ENCODE assay signal across 9 cellular contexts in the genomic region with DNA sequence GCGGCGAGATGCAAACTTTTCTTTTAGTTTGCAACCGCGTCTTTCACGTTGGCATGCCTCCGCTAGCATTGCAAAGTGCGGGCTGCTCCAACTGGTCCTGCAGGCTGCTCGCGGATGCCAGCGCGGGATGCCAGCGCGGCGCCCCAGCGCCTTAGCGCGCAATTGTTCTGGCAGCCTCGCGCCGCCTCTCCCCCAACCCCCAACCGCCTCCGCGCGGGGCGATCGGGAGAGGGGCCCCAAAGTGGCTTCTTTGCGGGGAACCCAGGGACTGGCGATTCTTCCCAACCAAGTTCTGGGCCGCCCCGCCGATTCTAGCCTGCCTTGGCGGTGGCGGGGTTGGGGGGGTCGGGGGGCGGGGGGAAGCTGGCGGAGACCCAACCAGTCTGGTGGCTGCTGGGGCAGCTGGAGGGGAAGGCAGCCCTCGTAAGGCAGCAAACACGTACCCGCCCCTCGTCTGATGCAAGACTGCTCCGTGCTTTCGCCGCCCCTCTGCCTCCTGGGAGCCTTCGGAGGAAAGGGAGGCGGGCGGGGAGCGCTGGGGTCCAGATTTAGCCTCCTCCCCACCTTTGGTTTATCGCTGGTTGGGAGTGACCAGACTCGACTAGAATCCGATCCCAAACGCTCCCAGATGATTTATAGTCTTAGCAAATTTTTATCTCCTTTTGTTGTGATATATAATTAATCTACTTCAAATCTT. TPM values are rescaled to one million over a fixed set of nuclear protein-coding genes. Genes with fewer than 3 reads are reported as not detected.
DNase-seq lines count a peak whose midpoint lies in the region; ATAC-seq and TF ChIP-seq lines count a peak whose summit lies in the region.
"Had no signal": no experiment of that assay in that cellular context is flagged by ENCODE, and none has a peak within 500 bp of the region (broad histone marks: within the 10 kb centered on the region; RNA-seq: fewer than 3 reads in every experiment).

No MANE protein-coding gene starts in this region.

- H3K27ac ChIP-seq in C4-2B: peak overlapping the region; percentile 94

- H3K4me1 Mint-ChIP-seq in T-cell: peaks cover 18 to 36% (median 25%) of the 10 kb centered on the region in 3 donors
- H3K4me1 Mint-ChIP-seq in central memory CD8-positive, alpha-beta T cell: peaks cover 25% of the 10 kb centered on the region

- H3K36me3 Mint-ChIP-seq in T-cell: no peaks in the 10 kb centered on the region
- H3K36me3 Mint-ChIP-seq in central memory CD8-positive, alpha-beta T cell (ENCODE audit: insufficient read depth): no peaks in the 10 kb centered on the region

- peaks cover 0 to 37% of the 10 kb centered on the region in 2 donors for H3K27me3 Mint-ChIP-seq in T-cell
- H3K27me3 Mint-ChIP-seq in central memory CD8-positive, alpha-beta T cell: peaks cover 49% of the 10 kb centered on the region

- POLR2A ChIA-PET in T-cell (lab: Charles Lee): no interaction called here

- peak; percentile 36 for ATAC-seq in GM21447 (IDR thresholded peaks at IDR 0.05; ENCODE audit: unreplicated experiment)
- peak; percentile 64 to 69 (median 66) for ATAC-seq in T-cell (replicated peaks in 1 of 4)
- peak; percentile 64 for ATAC-seq in central memory CD8-positive, alpha-beta T cell (replicated peaks; ENCODE audit: extremely low read depth, poor library complexity, severe bottlenecking)
- no peak for ATAC-seq in HG03469 (IDR thresholded peaks at IDR 0.05; ENCODE audit: unreplicated experiment)

- DNase-seq in NCI-H1105 (lab: John Stamatoyannopoulos, UW) (peak; percentile 81), T-cell (peak in 14 of 34 experiments; percentile 1 to 27 (median 10)), kidney tubule cell (ENCODE audit: low spot score) (peak; percentile 74)
- no peak for DNase-seq in central memory CD8-positive, alpha-beta T cell (ENCODE audit: low spot score in 2 of 2)
- peak; percentile 73 for DNase-seq in stimulated activated CD4-positive, alpha-beta T cell treated with anti-CD3 and anti-CD28 coated beads, Interleukin-1b, Interleukin-23, amount 100 ng/mL, for 48 hours

- CTCF ChIA-PET in T-cell (lab: Charles Lee): no interaction called here

- TF ChIP-seq CTCF in C4-2B (conservative IDR thresholded peaks at IDR 0.05): no peak

- peak overlapping the region; percentile 88 to 98 (median 90) for H3K4me3 Mint-ChIP-seq in T-cell
- H3K4me3 Mint-ChIP-seq in central memory CD8-positive, alpha-beta T cell: peak overlapping the region; percentile 96

- no peaks in the 10 kb centered on the region for H3K9me3 Mint-ChIP-seq in T-cell
- H3K9me3 Mint-ChIP-seq in central memory CD8-positive, alpha-beta T cell: no peaks in the 10 kb centered on the region

- H3K27ac Mint-ChIP-seq in T-cell: no peak overlapping the region
- peak overlapping the region; percentile 39 for H3K27ac Mint-ChIP-seq in central memory CD8-positive, alpha-beta T cell (ENCODE audit: low read depth)

RNA-seq across cellular contexts. Expression of gene PHGDH, which starts 0.8 kb away (rescaled TPM):
- total RNA-seq in T-cell: 10 to 100 TPM in 3 of 5 donors, 1 to 10 TPM in 2; 7.8 to 27.4 (median 14.3) TPM

RNA-seq across cellular contexts. Expression of gene HMGCS2, which starts 56.2 kb away (rescaled TPM):
- total RNA-seq in T-cell: under 1 TPM in 3 of 5 donors, not detected in 2; 0.35 to 0.82 (median 0.56) TPM
- total RNA-seq: T-helper 1 cell treated with Interleukin-12 subunit alpha and Interleukin-12 subunit beta and Interleukin-4 antibody, amounts not matched to agents 30 ng/mL and 1 ng/mL, for 36 hours had no signal

Comparison
In these comparisons a context has a peak if more than half of its experiments do, and no peak if none do; other contexts are left out.
1. DNase-seq: peak in NCI-H1105 (single experiment), kidney tubule cell (single experiment) and stimulated activated CD4-positive, alpha-beta T cell treated with anti-CD3 and anti-CD28 coated beads, Interleukin-1b, Interleukin-23, amount 100 ng/mL, for 48 hours (single experiment); none in central memory CD8-positive, alpha-beta T cell (0 of 2).